In the genomic region with DNA sequence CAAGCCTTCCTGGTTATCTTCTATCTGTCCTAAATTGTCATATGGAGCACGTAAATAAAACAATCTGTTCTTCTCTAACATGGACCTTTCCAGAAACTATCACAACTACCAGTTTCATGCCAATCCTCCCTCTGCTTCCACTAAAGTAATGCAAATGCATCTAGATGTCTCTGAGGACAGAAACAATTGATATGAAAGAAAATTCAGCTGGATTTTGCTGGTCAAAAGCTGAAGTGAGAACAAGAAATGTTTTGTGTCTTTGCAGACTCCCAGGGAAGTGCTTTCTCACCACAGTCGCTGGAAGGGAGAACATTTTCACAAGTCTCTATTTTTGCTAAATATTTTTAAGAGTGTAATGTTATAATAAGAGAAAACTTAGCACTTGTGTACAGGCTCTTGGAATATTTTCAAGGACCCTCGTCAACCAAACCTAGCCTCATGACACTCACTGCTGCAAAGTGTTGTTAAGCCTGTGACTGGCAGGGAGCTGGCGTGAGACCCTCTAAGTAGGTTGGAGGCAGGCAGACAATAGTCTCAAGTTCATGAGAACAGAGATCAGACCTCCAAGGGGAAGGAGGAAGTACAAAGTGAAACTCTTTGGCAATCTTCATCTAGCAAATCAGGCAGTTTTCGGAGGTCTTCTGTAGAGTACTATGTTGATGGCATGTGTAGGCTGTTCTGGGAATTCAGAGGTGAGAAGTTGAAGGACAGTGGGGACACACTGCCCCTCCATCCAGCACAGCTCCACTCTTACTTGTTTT, we compare ENCODE assay signal across 9 cellular contexts. TPM values are rescaled to one million over a fixed set of nuclear protein-coding genes. Genes with fewer than 3 reads are reported as not detected.
DNase-seq lines count a peak whose midpoint lies in the region; ATAC-seq lines count a peak whose summit lies in the region.
"Had no signal": no experiment of that assay in that cellular context is flagged by ENCODE, and none has a peak within 500 bp of the region (broad histone marks: within the 10 kb centered on the region; RNA-seq: fewer than 3 reads in every experiment).

No MANE protein-coding gene starts in this region.

- peak overlapping the region; percentile 9 for H3K27ac Mint-ChIP-seq in activated T-helper 1 cell treated with anti-CD3 and anti-CD28 coated beads, Interleukin-12 subunit alpha, Interleukin-12 subunit beta, Interleukin-2, Interleukin-4 antibody, amounts not matched to agents 30 ng/mL and 10 ng/mL and 1 ng/mL, durations not matched to agents 14 hours and 24 hours and 36 hours
- no peak overlapping the region for H3K27ac Mint-ChIP-seq in stimulated activated naive B cell treated with anti-CD40 and anti-IgM and Interleukin-4, amounts not matched to agents 10 μg/mL and 1 μg/mL and 100 μg/mL, for 72 hours

- no peaks in the 10 kb centered on the region for H3K9me3 Mint-ChIP-seq in activated T-helper 1 cell treated with anti-CD3 and anti-CD28 coated beads, Interleukin-12 subunit alpha, Interleukin-12 subunit beta, Interleukin-2, Interleukin-4 antibody, amounts not matched to agents 30 ng/mL and 10 ng/mL and 1 ng/mL, durations not matched to agents 14 hours and 24 hours and 36 hours
- no peaks in the 10 kb centered on the region for H3K9me3 Mint-ChIP-seq in stimulated activated naive B cell treated with anti-CD40 and anti-IgM and Interleukin-4, amounts not matched to agents 10 μg/mL and 1 μg/mL and 100 μg/mL, for 72 hours

- intact Hi-C loops in activated T-helper 1 cell treated with anti-CD3 and anti-CD28 coated beads, Interleukin-12 subunit alpha, Interleukin-12 subunit beta, Interleukin-2, Interleukin-4 antibody, amounts not matched to agents 30 ng/mL and 10 ng/mL and 1 ng/mL, durations not matched to agents 14 hours and 24 hours and 36 hours (cut with micrococcal nuclease): loop anchor here (10.0 kb wide), 1 partner anchor 818 kb away; a partner anchor contains a TSS

- DNase-seq in activated T-helper 1 cell treated with anti-CD3 and anti-CD28 coated beads, Interleukin-12 subunit alpha, Interleukin-12 subunit beta, Interleukin-2, Interleukin-4 antibody, amounts not matched to agents 30 ng/mL and 10 ng/mL and 1 ng/mL, durations not matched to agents 14 hours and 24 hours and 36 hours (ENCODE audit: low spot score): no peak
- no peak for DNase-seq in stimulated activated naive B cell treated with anti-CD40 and anti-IgM and Interleukin-4, amounts not matched to agents 10 μg/mL and 1 μg/mL and 100 μg/mL, for 72 hours
- no peak for DNase-seq in NCI-H510A (lab: John Stamatoyannopoulos, UW)
- DNase-seq in effector CD8-positive, alpha-beta T cell (lab: John Stamatoyannopoulos, UW): no peak
- DNase-seq: T1000 had no signal

- no peak overlapping the region for H3K4me3 Mint-ChIP-seq in activated T-helper 1 cell treated with anti-CD3 and anti-CD28 coated beads, Interleukin-12 subunit alpha, Interleukin-12 subunit beta, Interleukin-2, Interleukin-4 antibody, amounts not matched to agents 30 ng/mL and 10 ng/mL and 1 ng/mL, durations not matched to agents 14 hours and 24 hours and 36 hours
- peak overlapping the region in 1 of 2 donors; percentile 65 for H3K4me3 Mint-ChIP-seq in stimulated activated naive B cell treated with anti-CD40 and anti-IgM and Interleukin-4, amounts not matched to agents 10 μg/mL and 1 μg/mL and 100 μg/mL, for 72 hours

- peaks cover 16% of the 10 kb centered on the region for H3K4me1 Mint-ChIP-seq in activated T-helper 1 cell treated with anti-CD3 and anti-CD28 coated beads, Interleukin-12 subunit alpha, Interleukin-12 subunit beta, Interleukin-2, Interleukin-4 antibody, amounts not matched to agents 30 ng/mL and 10 ng/mL and 1 ng/mL, durations not matched to agents 14 hours and 24 hours and 36 hours (ENCODE audit: low read depth)
- H3K4me1 Mint-ChIP-seq in stimulated activated naive B cell treated with anti-CD40 and anti-IgM and Interleukin-4, amounts not matched to agents 10 μg/mL and 1 μg/mL and 100 μg/mL, for 72 hours: peaks cover 0 to 8% of the 10 kb centered on the region in 2 donors

- H3K27me3 Mint-ChIP-seq in activated T-helper 1 cell treated with anti-CD3 and anti-CD28 coated beads, Interleukin-12 subunit alpha, Interleukin-12 subunit beta, Interleukin-2, Interleukin-4 antibody, amounts not matched to agents 30 ng/mL and 10 ng/mL and 1 ng/mL, durations not matched to agents 14 hours and 24 hours and 36 hours (ENCODE audit: insufficient read depth): peaks cover 3% of the 10 kb centered on the region
- no peaks in the 10 kb centered on the region for H3K27me3 Mint-ChIP-seq in stimulated activated naive B cell treated with anti-CD40 and anti-IgM and Interleukin-4, amounts not matched to agents 10 μg/mL and 1 μg/mL and 100 μg/mL, for 72 hours

- ATAC-seq in GM18907 (IDR thresholded peaks at IDR 0.05; ENCODE audit: unreplicated experiment) (peak; percentile 56), HG03103 (IDR thresholded peaks at IDR 0.05; ENCODE audit: low read depth, unreplicated experiment) (peak; percentile 44)
- peak; percentile 62 to 66 for ATAC-seq in stimulated activated naive B cell treated with anti-CD40 and anti-IgM and Interleukin-4, amounts not matched to agents 10 μg/mL and 1 μg/mL and 100 μg/mL, for 72 hours (replicated peaks)
- no peak for ATAC-seq in activated CD4-positive, CD25-positive, alpha-beta regulatory T cell treated with anti-CD3 and anti-CD28 coated beads, Interleukin-2, amount 50 U/mL, for 24 hours

- H3K36me3 Mint-ChIP-seq in activated T-helper 1 cell treated with anti-CD3 and anti-CD28 coated beads, Interleukin-12 subunit alpha, Interleukin-12 subunit beta, Interleukin-2, Interleukin-4 antibody, amounts not matched to agents 30 ng/mL and 10 ng/mL and 1 ng/mL, durations not matched to agents 14 hours and 24 hours and 36 hours (ENCODE audit: low read depth): no peaks in the 10 kb centered on the region
- no peaks in the 10 kb centered on the region for H3K36me3 Mint-ChIP-seq in stimulated activated naive B cell treated with anti-CD40 and anti-IgM and Interleukin-4, amounts not matched to agents 10 μg/mL and 1 μg/mL and 100 μg/mL, for 72 hours

RNA-seq across cellular contexts. Expression of a gene that starts 38.8 kb away (rescaled TPM):
- not detected in 2 replicates for total RNA-seq in activated T-helper 1 cell treated with anti-CD3 and anti-CD28 coated beads, Interleukin-12 subunit alpha, Interleukin-12 subunit beta, Interleukin-2, Interleukin-4 antibody, amounts not matched to agents 30 ng/mL and 10 ng/mL and 1 ng/mL, durations not matched to agents 14 hours and 24 hours and 36 hours
- total RNA-seq: cardiac muscle cell had no signal

RNA-seq across cellular contexts. Expression of a gene that starts 42.0 kb away (rescaled TPM):
- 65.2 and 65.5 TPM in 2 replicates for total RNA-seq in activated T-helper 1 cell treated with anti-CD3 and anti-CD28 coated beads, Interleukin-12 subunit alpha, Interleukin-12 subunit beta, Interleukin-2, Interleukin-4 antibody, amounts not matched to agents 30 ng/mL and 10 ng/mL and 1 ng/mL, durations not matched to agents 14 hours and 24 hours and 36 hours

Comparison
In these comparisons a context has a peak if more than half of its experiments do, and no peak if none do; other contexts are left out.
1. ATAC-seq: peak in GM18907 (single experiment), HG03103 (single experiment) and stimulated activated naive B cell treated with anti-CD40 and anti-IgM and Interleukin-4, amounts not matched to agents 10 μg/mL and 1 μg/mL and 100 μg/mL, for 72 hours (2 of 2); none in activated CD4-positive, CD25-positive, alpha-beta regulatory T cell treated with anti-CD3 and anti-CD28 coated beads, Interleukin-2, amount 50 U/mL, for 24 hours (0 of 2).